ENCODE assay signal across 8 cellular contexts in the genomic region with DNA sequence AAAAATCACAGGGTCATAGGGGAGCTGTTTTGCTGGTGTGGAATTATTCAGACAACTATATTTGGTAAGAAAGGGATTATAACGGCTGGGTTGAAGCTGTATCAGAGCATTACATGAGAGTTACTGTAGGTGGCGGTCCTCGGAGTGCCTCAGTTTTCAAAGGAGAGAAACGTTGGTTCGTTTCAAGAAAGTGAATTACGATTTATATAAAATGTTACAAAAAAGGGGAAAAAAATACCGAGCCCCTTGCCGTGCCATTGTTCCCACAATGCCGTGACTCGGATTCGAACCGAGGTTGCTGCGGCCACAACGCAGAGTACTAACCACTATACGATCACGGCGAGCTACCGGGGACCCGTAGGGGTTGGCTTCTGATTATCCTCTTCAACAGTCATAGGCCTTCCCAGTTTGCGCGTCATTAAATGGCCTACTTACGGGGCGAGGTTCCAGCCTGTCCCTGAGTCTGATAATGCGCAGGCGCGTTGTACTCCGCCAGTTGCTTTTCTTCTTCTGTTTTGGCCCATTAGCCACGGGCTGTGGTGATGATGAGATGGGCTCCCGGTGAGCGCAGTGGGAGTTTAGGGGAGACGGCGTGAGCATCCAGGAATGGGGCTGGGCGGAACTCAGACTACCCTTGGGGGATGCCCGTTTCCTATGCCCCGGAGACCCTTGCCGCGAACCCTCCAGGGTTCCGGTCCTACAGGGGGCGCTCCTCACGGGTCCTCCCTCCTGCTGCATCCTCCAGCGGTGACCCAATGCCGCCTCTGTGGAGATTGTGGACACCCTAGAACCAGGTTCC. TPM values are rescaled to one million over a fixed set of nuclear protein-coding genes. Genes with fewer than 3 reads are reported as not detected.
A peak's percentile ranks its signal among the peaks of the same experiment; 100 is the strongest.
DNase-seq lines count a peak whose midpoint lies in the region; ATAC-seq lines count a peak whose summit lies in the region.

No MANE protein-coding gene starts in this region.

- peaks cover 13% of the 10 kb centered on the region for H3K4me1 Mint-ChIP-seq in activated CD4-positive, alpha-beta memory T cell treated with anti-CD3 and anti-CD28 coated beads for 36 hours (ENCODE audit: low read depth)

- DNase-seq in CD1c-positive myeloid dendritic cell (ENCODE audit: extremely low spot score) (peak; percentile 98), NCI-H774 (lab: John Stamatoyannopoulos, UW) (peak; percentile 92), medulla oblongata (ENCODE audit: extremely low spot score) (peak; percentile 99)
- DNase-seq in activated CD4-positive, alpha-beta memory T cell treated with anti-CD3 and anti-CD28 coated beads for 36 hours, result peak; percentile 98
- peak; percentile 87 for DNase-seq in effector CD4-positive, alpha-beta T cell
- DNase-seq in stimulated activated CD4-positive, alpha-beta T cell treated with anti-CD3 and anti-CD28 coated beads, TNF-alpha, amount 100 ng/mL, for 48 hours (ENCODE audit: low read depth in 3 of 3), result peak; percentile 75 to 92 (median 84)

- H3K27me3 Mint-ChIP-seq in activated CD4-positive, alpha-beta memory T cell treated with anti-CD3 and anti-CD28 coated beads for 36 hours, result peaks cover 3% of the 10 kb centered on the region

- ATAC-seq in GM19328 (IDR thresholded peaks at IDR 0.05; ENCODE audit: unreplicated experiment), result peak; percentile 57
- peak; percentile 59 for ATAC-seq in HG03469 (IDR thresholded peaks at IDR 0.05; ENCODE audit: unreplicated experiment)

- no peaks in the 10 kb centered on the region for H3K36me3 Mint-ChIP-seq in activated CD4-positive, alpha-beta memory T cell treated with anti-CD3 and anti-CD28 coated beads for 36 hours

- CTCF ChIA-PET in activated CD4-positive, alpha-beta memory T cell treated with anti-CD3 and anti-CD28 coated beads for 36 hours (lab: Charles Lee), result interaction anchor here (0.7 to 6.6 kb wide), 21 partner anchors 10 to 232 kb away, joined by 3 to 48 read pairs (median 5); a partner anchor contains a TSS

- intact Hi-C loops in activated CD4-positive, alpha-beta memory T cell treated with anti-CD3 and anti-CD28 coated beads for 36 hours (cut with micrococcal nuclease), result loop anchor here (1.0 to 2.0 kb wide), 6 partner anchors 10 to 772 kb away; a partner anchor contains a TSS

- H3K27ac Mint-ChIP-seq in activated CD4-positive, alpha-beta memory T cell treated with anti-CD3 and anti-CD28 coated beads for 36 hours, result no peak overlapping the region

- POLR2A ChIA-PET in activated CD4-positive, alpha-beta memory T cell treated with anti-CD3 and anti-CD28 coated beads for 36 hours (lab: Charles Lee), result interaction anchor here (0.7 to 1.5 kb wide), 7 partner anchors 10 to 204 kb away, joined by 3 to 9 read pairs (median 5); a partner anchor contains a TSS

- no peak overlapping the region for H3K4me3 Mint-ChIP-seq in activated CD4-positive, alpha-beta memory T cell treated with anti-CD3 and anti-CD28 coated beads for 36 hours

- H3K9me3 Mint-ChIP-seq in activated CD4-positive, alpha-beta memory T cell treated with anti-CD3 and anti-CD28 coated beads for 36 hours, result no peaks in the 10 kb centered on the region

RNA-seq across cellular contexts. Expression of a gene that starts 10.8 kb away (rescaled TPM):
- total RNA-seq in activated CD4-positive, alpha-beta memory T cell treated with anti-CD3 and anti-CD28 coated beads for 36 hours, result 10 to 100 TPM; 11.8 to 12.5 TPM

RNA-seq across cellular contexts. Expression of a gene that starts 53.5 kb away (rescaled TPM):
- total RNA-seq in activated CD4-positive, alpha-beta memory T cell treated with anti-CD3 and anti-CD28 coated beads for 36 hours, result not detected

Comparison
In these comparisons a context has a peak if more than half of its experiments do, and no peak if none do; other contexts are left out.
1. Peak in every context shown above with its lines: DNase-seq and ATAC-seq.